ENCODE assay signal across 24 cellular contexts in the genomic region with DNA sequence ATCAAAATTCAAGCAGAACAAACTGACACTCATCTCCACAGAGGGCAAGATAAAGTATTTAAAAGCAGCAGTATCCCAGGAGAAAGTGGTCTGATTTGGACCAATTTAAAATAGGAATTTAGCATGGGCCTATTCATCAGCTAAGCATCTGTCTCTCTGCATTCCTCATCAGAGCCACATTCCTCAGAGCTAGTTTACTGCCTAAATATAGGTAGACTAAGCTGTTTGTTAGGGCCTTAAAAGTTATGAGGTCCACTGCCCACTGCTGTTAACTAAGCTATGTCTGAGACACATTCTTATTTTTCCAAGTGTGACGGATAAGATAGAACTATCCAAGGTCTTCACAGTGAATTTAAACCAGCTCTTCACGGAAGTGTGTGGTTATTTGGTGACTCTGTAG. TPM values are rescaled to one million over a fixed set of nuclear protein-coding genes. Genes with fewer than 3 reads are reported as not detected.
A peak's percentile ranks its signal among the peaks of the same experiment; 100 is the strongest.
DNase-seq lines count a peak whose midpoint lies in the region; ATAC-seq, FAIRE-seq and TF ChIP-seq lines count a peak whose summit lies in the region.
"Had no signal": no experiment of that assay in that cellular context is flagged by ENCODE, and none has a peak within 500 bp of the region (broad histone marks: within the 10 kb centered on the region; RNA-seq: fewer than 3 reads in every experiment).

No MANE protein-coding gene starts in this region.

- H3K27me3 ChIP-seq in SK-N-SH (ENCODE audit: insufficient read depth), result no peaks in the 10 kb centered on the region
- no peaks in the 10 kb centered on the region for H3K27me3 ChIP-seq in mesendoderm (ENCODE audit: insufficient read depth, low read length, poor library complexity)
- H3K27me3 ChIP-seq: body of pancreas, esophagus muscularis mucosa, left lung, testis had no signal

- TF ChIP-seq RAD21 in SK-N-SH (IDR thresholded peaks at IDR 0.05; ENCODE audit: low read length), result no peak

- no peak overlapping the region for H3K27ac Mint-ChIP-seq in glutamatergic neuron (ENCODE audit: unreplicated experiment)
- H3K27ac Mint-ChIP-seq: activated naive CD8-positive, alpha-beta T cell; activated T-helper 2 cell treated with anti-CD3 and anti-CD28 coated beads, Interferon-gamma antibody, Interleukin-2, Interleukin-4, amounts not matched to agents 10 μg/mL and 5 μg/mL and 100 μg/mL, durations not matched to agents 14 hours and 24 hours and 36 hours; mesothelial cell of epicardium; nephron progenitor cell; stimulated activated memory B cell treated with anti-CD40 and anti-IgM and Interleukin-4, amounts not matched to agents 10 μg/mL and 1 μg/mL and 100 μg/mL, for 72 hours had no signal

- no peak overlapping the region for H3K18ac ChIP-seq in mesendoderm (ENCODE audit: low read length)

- H3K27ac ChIP-seq in SK-N-SH (ENCODE audit: low read depth in 2 of 2, low read length in 1 of 2) (no peak overlapping the region), mesendoderm (ENCODE audit: low read depth, low read length) (no peak overlapping the region), RWPE1 (no peak overlapping the region)
- H3K27ac ChIP-seq: 22Rv1, body of pancreas, esophagus muscularis mucosa, left lung, testis had no signal

- no peaks in the 10 kb centered on the region for H3K9me3 ChIP-seq in SK-N-SH
- H3K9me3 ChIP-seq: body of pancreas, esophagus muscularis mucosa, left lung, testis had no signal

- no peaks in the 10 kb centered on the region for H3K4me1 Mint-ChIP-seq in glutamatergic neuron (ENCODE audit: low read depth, unreplicated experiment)

- CTCF ChIA-PET in SK-N-SH (lab: Yijun Ruan, JAX) (interaction anchor here (1.3 kb wide), 1 partner anchor 16 kb away, joined by 3 read pairs; no protein-coding TSS in a partner anchor), RWPE1 (lab: Yijun Ruan, JAX) (no interaction called here)

- no peaks in the 10 kb centered on the region for H3F3A ChIP-seq in SK-N-SH (replicated peaks; ENCODE audit: insufficient read depth)

- no peak for DNase-seq in SK-N-SH
- peak; percentile 65 for DNase-seq in astrocyte of the hippocampus (ENCODE audit: low read depth, low spot score)
- DNase-seq in mesendoderm, result peak; percentile 67
- no peak for DNase-seq in RCC 7860 (ENCODE audit: low spot score)
- no peak for DNase-seq in glutamatergic neuron
- no peak for DNase-seq in RWPE1 (ENCODE audit: low spot score)
- DNase-seq: activated CD8-positive, alpha-beta memory T cell treated with anti-CD3 and anti-CD28 coated beads, Interleukin-2, amount 50 U/mL, for 48 hours; body of pancreas; C1 segment of cervical spinal cord; KBM-7; left lung; NCI-H1694; NCI-H526 treated with DMSO at 0.1 percent for 48 hours; nephron progenitor cell; testis had no signal

- no peaks in the 10 kb centered on the region for H3K4me1 ChIP-seq in SK-N-SH (ENCODE audit: control insufficient read depth in 1 of 2, insufficient read depth in 2 of 2, low read depth in 1 of 2, low read length in 1 of 2)
- no peaks in the 10 kb centered on the region for H3K4me1 ChIP-seq in mesendoderm (ENCODE audit: control insufficient read depth, low read depth, low read length)
- H3K4me1 ChIP-seq: body of pancreas, esophagus muscularis mucosa, left lung, testis had no signal

- H3K56ac ChIP-seq in mesendoderm (ENCODE audit: low read length), result no peak overlapping the region

- H3K4me2 ChIP-seq in SK-N-SH, result no peak overlapping the region
- H3K4me2 ChIP-seq in mesendoderm (ENCODE audit: low read length), result no peak overlapping the region

- H2BK120ac ChIP-seq in mesendoderm (ENCODE audit: low read depth, low read length), result no peak overlapping the region

- no peak overlapping the region for H2BK15ac ChIP-seq in mesendoderm (replicated peaks; ENCODE audit: low read depth)

- H3K4me3 Mint-ChIP-seq in glutamatergic neuron (ENCODE audit: unreplicated experiment), result no peak overlapping the region
- H3K4me3 Mint-ChIP-seq: activated naive CD8-positive, alpha-beta T cell; mesothelial cell of epicardium; nephron progenitor cell; stimulated activated memory B cell treated with anti-CD40 and anti-IgM and Interleukin-4, amounts not matched to agents 10 μg/mL and 1 μg/mL and 100 μg/mL, for 72 hours had no signal

- 73% methylated on average over 2 of the region's 2 CpGs for WGBS in SK-N-SH (ENCODE audit: low lambda C conversion rate)
- WGBS in mesendoderm (ENCODE audit: extremely low coverage, insufficient coverage, low lambda C conversion rate), result no CpG with 5 or more reads among the region's 2 CpGs

- no peak for ATAC-seq in SK-N-SH treated with all-trans-retinoic acid at 6 μM for 48 hours
- ATAC-seq in HG02623 (IDR thresholded peaks at IDR 0.05; ENCODE audit: unreplicated experiment), result no peak
- ATAC-seq: body of pancreas; HCT116; left lung; stimulated activated memory B cell treated with anti-CD40 and anti-IgM and Interleukin-4, amounts not matched to agents 10 μg/mL and 1 μg/mL and 100 μg/mL, for 72 hours had no signal

- H3K79me2 ChIP-seq in SK-N-SH (ENCODE audit: insufficient read depth), result no peaks in the 10 kb centered on the region
- H3K79me2 ChIP-seq in mesendoderm (ENCODE audit: control insufficient read depth, insufficient read depth, low read length), result no peaks in the 10 kb centered on the region

- no peaks in the 10 kb centered on the region for H3K9me2 ChIP-seq in SK-N-SH

- FAIRE-seq in RCC 7860 (lab: Jason Lieb, UNC), result no peak

- H2BK5ac ChIP-seq in mesendoderm (ENCODE audit: low read length), result no peak overlapping the region

- peaks cover 2% of the 10 kb centered on the region for H3K9me3 Mint-ChIP-seq in glutamatergic neuron (ENCODE audit: unreplicated experiment)
- H3K9me3 Mint-ChIP-seq: activated T-helper 2 cell treated with anti-CD3 and anti-CD28 coated beads, Interferon-gamma antibody, Interleukin-2, Interleukin-4, amounts not matched to agents 10 μg/mL and 5 μg/mL and 100 μg/mL, durations not matched to agents 14 hours and 24 hours and 36 hours; mesothelial cell of epicardium; nephron progenitor cell had no signal

- POLR2A ChIA-PET in SK-N-SH (lab: Yijun Ruan, JAX) (no interaction called here), RWPE1 (lab: Yijun Ruan, JAX; ENCODE audit: low non-redundant PET) (no interaction called here)

- no peak overlapping the region for H4K8ac ChIP-seq in mesendoderm (ENCODE audit: low read depth, low read length)

- no peak overlapping the region for H3K23ac ChIP-seq in mesendoderm (ENCODE audit: low read length)

- no peaks in the 10 kb centered on the region for H3K27me3 Mint-ChIP-seq in glutamatergic neuron (ENCODE audit: unreplicated experiment)
- H3K27me3 Mint-ChIP-seq: activated naive CD8-positive, alpha-beta T cell; stimulated activated memory B cell treated with anti-CD40 and anti-IgM and Interleukin-4, amounts not matched to agents 10 μg/mL and 1 μg/mL and 100 μg/mL, for 72 hours had no signal

- no peak overlapping the region for H2AFZ ChIP-seq in SK-N-SH (ENCODE audit: low read depth)

- no peak for TF ChIP-seq EP300 in SK-N-SH (IDR thresholded peaks at IDR 0.05; ENCODE audit: borderline replicate concordance in 1 of 2, low read depth in 1 of 2, low read length in 1 of 2)

- H2AK5ac ChIP-seq in mesendoderm (ENCODE audit: low read length), result no peak overlapping the region

- H4K5ac ChIP-seq in mesendoderm (ENCODE audit: low read length), result no peak overlapping the region

- H3K9ac ChIP-seq in SK-N-SH (no peak overlapping the region), mesendoderm (ENCODE audit: low read length) (no peak overlapping the region)

- TF ChIP-seq CTCF in SK-N-SH (IDR thresholded peaks at IDR 0.05), result no peak
- TF ChIP-seq CTCF in glutamatergic neuron (IDR thresholded peaks at IDR 0.05; ENCODE audit: partially characterized antibody, unreplicated experiment), result no peak
- no peak for TF ChIP-seq CTCF in RWPE1 (conservative IDR thresholded peaks at IDR 0.05; ENCODE audit: low read depth)

- H3K36me3 ChIP-seq in SK-N-SH (replicated peaks in 1 of 2; ENCODE audit: control insufficient read depth in 1 of 2, insufficient read depth in 2 of 2, low read length in 1 of 2) (no peaks in the 10 kb centered on the region), mesendoderm (ENCODE audit: control insufficient read depth, insufficient read depth, low read length) (no peaks in the 10 kb centered on the region)
- H3K36me3 ChIP-seq: esophagus muscularis mucosa, left lung had no signal

- H3K36me3 Mint-ChIP-seq in glutamatergic neuron (ENCODE audit: unreplicated experiment), result peaks cover 4% of the 10 kb centered on the region
- H3K36me3 Mint-ChIP-seq: mesothelial cell of epicardium; stimulated activated memory B cell treated with anti-CD40 and anti-IgM and Interleukin-4, amounts not matched to agents 10 μg/mL and 1 μg/mL and 100 μg/mL, for 72 hours had no signal

- no peak overlapping the region for H3K4me3 ChIP-seq in SK-N-SH (ENCODE audit: low read depth in 2 of 2, low read length in 1 of 2)
- no peak overlapping the region for H3K4me3 ChIP-seq in mesendoderm (ENCODE audit: low read length)
- H3K4me3 ChIP-seq: body of pancreas, esophagus muscularis mucosa, left lung, testis had no signal

- H3K79me1 ChIP-seq in mesendoderm (ENCODE audit: low read length), result no peaks in the 10 kb centered on the region

- H4K20me1 ChIP-seq in SK-N-SH (ENCODE audit: insufficient read depth), result no peaks in the 10 kb centered on the region

- H3K4ac ChIP-seq in mesendoderm (ENCODE audit: low read depth, low read length), result no peak overlapping the region

TF ChIP-seq in SK-N-SH, 30 proteins besides CTCF, POLR2A, EP300 and RAD21 (continues in another document):
- TF ChIP-seq RXRA (IDR thresholded peaks at IDR 0.05; ENCODE audit: borderline replicate concordance, low read depth), result no peak

RNA-seq across cellular contexts. Expression of a gene that starts 17.6 kb away (rescaled TPM):
- polyA plus RNA-seq in SK-N-SH (2012; rRNA removed), result 0.02 and 0.05 TPM in 2 replicates
- polyA plus RNA-seq in SK-N-SH (2012; cell fraction: cytosol; rRNA removed), result under 0.01 and 0.01 TPM in 2 replicates
- 0.05 and 0.09 TPM in 2 replicates for polyA plus RNA-seq in SK-N-SH (2012; cell fraction: nucleus; rRNA removed)
- polyA plus RNA-seq in mesendoderm (2013, experiment 1 of 2), result 0.55 TPM
- 0.36 TPM for polyA plus RNA-seq in mesendoderm (2013, experiment 2 of 2)
- total RNA-seq in glutamatergic neuron (ENCODE audit: unreplicated experiment), result 0.59 TPM

Comparison
In these comparisons a context has a peak if more than half of its experiments do, and no peak if none do; other contexts are left out.
1. DNase-seq: peak in astrocyte of the hippocampus (single experiment) and mesendoderm (single experiment); none in SK-N-SH (single experiment), RCC 7860 (single experiment), glutamatergic neuron (single experiment) and RWPE1 (single experiment).